Comparison of ENCODE assay signal across 3 cellular contexts in the genomic region with DNA sequence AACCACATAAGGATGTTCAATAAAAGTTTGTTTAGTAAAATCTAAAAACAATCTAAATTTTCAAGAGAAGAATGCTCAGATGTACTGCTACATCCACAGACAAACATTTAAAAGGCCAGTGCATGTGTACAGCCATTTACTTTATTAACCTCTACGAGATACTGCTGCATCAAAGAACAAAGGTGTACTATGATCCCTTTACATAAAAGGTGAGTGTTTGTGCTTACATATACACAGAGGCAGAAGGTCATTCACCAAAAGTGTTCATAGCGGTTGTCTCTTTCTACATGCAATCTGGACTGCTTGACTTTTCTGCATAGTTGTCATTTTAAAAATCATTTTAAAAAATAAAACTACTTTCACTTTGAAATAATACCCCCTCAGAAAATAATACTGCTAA.
TF ChIP-seq lines count a peak whose summit lies in the region.

No MANE protein-coding gene starts in this region.

TF ChIP-seq in SK-N-SH, 30 proteins besides CTCF, POLR2A, EP300 and RAD21 (continued from another document):
- TF ChIP-seq REST (IDR thresholded peaks at IDR 0.05; ENCODE audit: low read depth, low read length) (no peak), NFIC (IDR thresholded peaks at IDR 0.05; ENCODE audit: borderline replicate concordance) (no peak), POLR2AphosphoS5 (IDR thresholded peaks at IDR 0.05; ENCODE audit: low read depth, low read length) (no peak), EZH2phosphoT487 (IDR thresholded peaks at IDR 0.05; ENCODE audit: borderline replicate concordance, low read depth) (no peak), RCOR1 (IDR thresholded peaks at IDR 0.05; ENCODE audit: low read length) (no peak), MXI1 (IDR thresholded peaks at IDR 0.05; ENCODE audit: low read depth, low read length) (no peak), USF2 (IDR thresholded peaks at IDR 0.05; ENCODE audit: borderline replicate concordance, low read depth, low read length) (no peak), SIN3A (IDR thresholded peaks at IDR 0.05; ENCODE audit: borderline replicate concordance, low read depth, low read length) (no peak), MEF2A (IDR thresholded peaks at IDR 0.05; ENCODE audit: borderline replicate concordance, low read depth) (no peak), TCF12 (IDR thresholded peaks at IDR 0.05) (no peak), CHD2 (IDR thresholded peaks at IDR 0.05; ENCODE audit: low read length, partially characterized antibody) (no peak), FOXJ3 (CRISPR knock-in tag; IDR thresholded peaks at IDR 0.05) (no peak), ELF1 (IDR thresholded peaks at IDR 0.05) (no peak), GATA2 (CRISPR knock-in tag; IDR thresholded peaks at IDR 0.05) (no peak), JUND (IDR thresholded peaks at IDR 0.05) (no peak), YY1 (IDR thresholded peaks at IDR 0.05; ENCODE audit: low read depth) (no peak), RFX5 (IDR thresholded peaks at IDR 0.05; ENCODE audit: low read length) (no peak)
- TF ChIP-seq, protein P1, sequence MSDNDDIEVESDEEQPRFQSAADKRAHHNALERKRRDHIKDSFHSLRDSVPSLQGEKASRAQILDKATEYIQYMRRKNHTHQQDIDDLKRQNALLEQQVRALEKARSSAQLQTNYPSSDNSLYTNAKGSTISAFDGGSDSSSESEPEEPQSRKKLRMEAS (IDR thresholded peaks at IDR 0.05; ENCODE audit: low read depth): no peak

TF ChIP-seq in SK-N-SH treated with all-trans-retinoic acid at 6 μM for 48 hours, 23 proteins besides CTCF, POLR2A, EP300 and RAD21 (continued from another document):
- TF ChIP-seq TOX (CRISPR knock-in tag; IDR thresholded peaks at IDR 0.05; ENCODE audit: borderline replicate concordance) (no peak), GLIS3 (CRISPR knock-in tag; IDR thresholded peaks at IDR 0.05) (no peak), ZNF70 (CRISPR knock-in tag; IDR thresholded peaks at IDR 0.05) (no peak), ARNTL (CRISPR knock-in tag; IDR thresholded peaks at IDR 0.05; ENCODE audit: borderline replicate concordance, low read depth) (no peak), PPARA (CRISPR knock-in tag; IDR thresholded peaks at IDR 0.05; ENCODE audit: borderline replicate concordance) (no peak), ISL1 (CRISPR knock-in tag; IDR thresholded peaks at IDR 0.05) (no peak), ZFP3 (CRISPR knock-in tag; IDR thresholded peaks at IDR 0.05) (no peak), CSDC2 (CRISPR knock-in tag; IDR thresholded peaks at IDR 0.05) (no peak), ZNF8 (CRISPR knock-in tag; IDR thresholded peaks at IDR 0.05) (no peak), ZNF565 (CRISPR knock-in tag; conservative IDR thresholded peaks at IDR 0.05; ENCODE audit: low read depth) (no peak)
- TF ChIP-seq, protein P2, sequence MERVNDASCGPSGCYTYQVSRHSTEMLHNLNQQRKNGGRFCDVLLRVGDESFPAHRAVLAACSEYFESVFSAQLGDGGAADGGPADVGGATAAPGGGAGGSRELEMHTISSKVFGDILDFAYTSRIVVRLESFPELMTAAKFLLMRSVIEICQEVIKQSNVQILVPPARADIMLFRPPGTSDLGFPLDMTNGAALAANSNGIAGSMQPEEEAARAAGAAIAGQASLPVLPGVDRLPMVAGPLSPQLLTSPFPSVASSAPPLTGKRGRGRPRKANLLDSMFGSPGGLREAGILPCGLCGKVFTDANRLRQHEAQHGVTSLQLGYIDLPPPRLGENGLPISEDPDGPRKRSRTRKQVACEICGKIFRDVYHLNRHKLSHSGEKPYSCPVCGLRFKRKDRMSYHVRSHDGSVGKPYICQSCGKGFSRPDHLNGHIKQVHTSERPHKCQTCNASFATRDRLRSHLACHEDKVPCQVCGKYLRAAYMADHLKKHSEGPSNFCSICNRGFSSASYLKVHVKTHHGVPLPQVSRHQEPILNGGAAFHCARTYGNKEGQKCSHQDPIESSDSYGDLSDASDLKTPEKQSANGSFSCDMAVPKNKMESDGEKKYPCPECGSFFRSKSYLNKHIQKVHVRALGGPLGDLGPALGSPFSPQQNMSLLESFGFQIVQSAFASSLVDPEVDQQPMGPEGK (CRISPR knock-in tag; IDR thresholded peaks at IDR 0.05; ENCODE audit: borderline replicate concordance): no peak
- TF ChIP-seq, protein P3, sequence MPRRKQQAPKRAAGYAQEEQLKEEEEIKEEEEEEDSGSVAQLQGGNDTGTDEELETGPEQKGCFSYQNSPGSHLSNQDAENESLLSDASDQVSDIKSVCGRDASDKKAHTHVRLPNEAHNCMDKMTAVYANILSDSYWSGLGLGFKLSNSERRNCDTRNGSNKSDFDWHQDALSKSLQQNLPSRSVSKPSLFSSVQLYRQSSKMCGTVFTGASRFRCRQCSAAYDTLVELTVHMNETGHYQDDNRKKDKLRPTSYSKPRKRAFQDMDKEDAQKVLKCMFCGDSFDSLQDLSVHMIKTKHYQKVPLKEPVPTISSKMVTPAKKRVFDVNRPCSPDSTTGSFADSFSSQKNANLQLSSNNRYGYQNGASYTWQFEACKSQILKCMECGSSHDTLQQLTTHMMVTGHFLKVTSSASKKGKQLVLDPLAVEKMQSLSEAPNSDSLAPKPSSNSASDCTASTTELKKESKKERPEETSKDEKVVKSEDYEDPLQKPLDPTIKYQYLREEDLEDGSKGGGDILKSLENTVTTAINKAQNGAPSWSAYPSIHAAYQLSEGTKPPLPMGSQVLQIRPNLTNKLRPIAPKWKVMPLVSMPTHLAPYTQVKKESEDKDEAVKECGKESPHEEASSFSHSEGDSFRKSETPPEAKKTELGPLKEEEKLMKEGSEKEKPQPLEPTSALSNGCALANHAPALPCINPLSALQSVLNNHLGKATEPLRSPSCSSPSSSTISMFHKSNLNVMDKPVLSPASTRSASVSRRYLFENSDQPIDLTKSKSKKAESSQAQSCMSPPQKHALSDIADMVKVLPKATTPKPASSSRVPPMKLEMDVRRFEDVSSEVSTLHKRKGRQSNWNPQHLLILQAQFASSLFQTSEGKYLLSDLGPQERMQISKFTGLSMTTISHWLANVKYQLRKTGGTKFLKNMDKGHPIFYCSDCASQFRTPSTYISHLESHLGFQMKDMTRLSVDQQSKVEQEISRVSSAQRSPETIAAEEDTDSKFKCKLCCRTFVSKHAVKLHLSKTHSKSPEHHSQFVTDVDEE (CRISPR knock-in tag; IDR thresholded peaks at IDR 0.05): no peak
- TF ChIP-seq, protein P4, sequence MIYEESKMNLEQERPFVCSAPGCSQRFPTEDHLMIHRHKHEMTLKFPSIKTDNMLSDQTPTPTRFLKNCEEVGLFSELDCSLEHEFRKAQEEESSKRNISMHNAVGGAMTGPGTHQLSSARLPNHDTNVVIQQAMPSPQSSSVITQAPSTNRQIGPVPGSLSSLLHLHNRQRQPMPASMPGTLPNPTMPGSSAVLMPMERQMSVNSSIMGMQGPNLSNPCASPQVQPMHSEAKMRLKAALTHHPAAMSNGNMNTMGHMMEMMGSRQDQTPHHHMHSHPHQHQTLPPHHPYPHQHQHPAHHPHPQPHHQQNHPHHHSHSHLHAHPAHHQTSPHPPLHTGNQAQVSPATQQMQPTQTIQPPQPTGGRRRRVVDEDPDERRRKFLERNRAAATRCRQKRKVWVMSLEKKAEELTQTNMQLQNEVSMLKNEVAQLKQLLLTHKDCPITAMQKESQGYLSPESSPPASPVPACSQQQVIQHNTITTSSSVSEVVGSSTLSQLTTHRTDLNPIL (CRISPR knock-in tag; IDR thresholded peaks at IDR 0.05; ENCODE audit: low read depth): no peak
- TF ChIP-seq, protein P5, sequence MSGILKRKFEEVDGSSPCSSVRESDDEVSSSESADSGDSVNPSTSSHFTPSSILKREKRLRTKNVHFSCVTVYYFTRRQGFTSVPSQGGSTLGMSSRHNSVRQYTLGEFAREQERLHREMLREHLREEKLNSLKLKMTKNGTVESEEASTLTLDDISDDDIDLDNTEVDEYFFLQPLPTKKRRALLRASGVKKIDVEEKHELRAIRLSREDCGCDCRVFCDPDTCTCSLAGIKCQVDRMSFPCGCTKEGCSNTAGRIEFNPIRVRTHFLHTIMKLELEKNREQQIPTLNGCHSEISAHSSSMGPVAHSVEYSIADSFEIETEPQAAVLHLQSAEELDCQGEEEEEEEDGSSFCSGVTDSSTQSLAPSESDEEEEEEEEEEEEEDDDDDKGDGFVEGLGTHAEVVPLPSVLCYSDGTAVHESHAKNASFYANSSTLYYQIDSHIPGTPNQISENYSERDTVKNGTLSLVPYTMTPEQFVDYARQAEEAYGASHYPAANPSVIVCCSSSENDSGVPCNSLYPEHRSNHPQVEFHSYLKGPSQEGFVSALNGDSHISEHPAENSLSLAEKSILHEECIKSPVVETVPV (CRISPR knock-in tag; IDR thresholded peaks at IDR 0.05): no peak

TF ChIP-seq in endothelial cell of umbilical vein, 7 proteins besides CTCF, POLR2A, EP300 and RAD21 (continued from another document):
- TF ChIP-seq POLR2AphosphoS5 (IDR thresholded peaks at IDR 0.05; ENCODE audit: insufficient read depth, low read depth, low read length) (no peak), GATA2 (IDR thresholded peaks at IDR 0.05; ENCODE audit: insufficient read depth, insufficient read length, low read depth, low read length) (no peak), MYC (IDR thresholded peaks at IDR 0.05; ENCODE audit: low read depth, low read length) (no peak), EZH2 (IDR thresholded peaks at IDR 0.05; ENCODE audit: borderline replicate concordance, low read depth, low read length, severe bottlenecking) (no peak), JUN (IDR thresholded peaks at IDR 0.05; ENCODE audit: borderline replicate concordance, insufficient read depth, insufficient read length, low read depth) (no peak)
- TF ChIP-seq, protein P1 (IDR thresholded peaks at IDR 0.05; ENCODE audit: insufficient read depth, insufficient read length): no peak
TF ChIP-seq in endothelial cell of umbilical vein: peak in this region for 0.
